In the genomic region with DNA sequence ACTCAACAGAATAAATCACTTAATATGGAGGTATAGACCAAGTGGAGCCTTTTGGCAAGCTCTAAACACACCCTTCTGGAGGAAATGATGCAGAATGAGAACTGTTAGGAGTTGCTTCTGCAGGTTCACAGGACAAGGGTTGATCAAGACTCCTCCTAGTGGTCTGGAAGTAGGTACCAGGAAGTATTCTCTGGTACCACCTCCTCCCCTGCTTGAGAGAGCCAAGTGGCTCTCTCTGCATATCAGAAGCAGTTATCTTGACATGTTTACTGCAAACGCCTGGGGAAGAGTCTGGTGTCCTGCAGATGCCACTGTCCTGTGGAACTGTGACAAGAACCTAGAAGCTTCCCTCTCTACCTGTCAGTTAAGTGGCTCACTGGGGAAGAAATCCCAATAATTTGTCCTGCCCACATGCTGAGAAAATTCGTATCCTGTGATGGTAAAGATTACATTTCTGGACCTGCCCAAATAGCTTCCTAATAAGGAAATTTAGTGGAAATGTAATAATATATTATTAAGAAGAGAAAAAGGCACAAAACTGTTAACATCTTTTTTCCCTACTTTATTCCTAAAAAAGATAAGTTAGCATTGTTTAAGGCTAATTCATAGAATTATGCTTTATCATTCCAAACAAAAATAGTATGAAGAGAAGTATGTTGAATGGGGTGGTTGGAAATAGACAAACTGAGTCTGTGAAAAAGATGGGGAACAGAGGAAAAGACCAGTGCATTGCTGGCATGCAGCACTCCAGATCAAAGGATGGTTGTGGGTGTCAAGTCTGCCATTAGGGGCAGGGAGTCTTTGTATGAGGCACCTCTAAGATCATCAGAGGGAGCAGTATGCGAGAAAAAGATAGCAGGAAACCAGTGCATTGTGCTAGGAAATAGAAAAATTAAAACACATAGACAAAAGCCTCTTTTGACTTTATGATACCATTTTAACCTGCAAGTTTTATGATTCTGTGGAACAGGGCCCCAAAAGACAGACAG, we compare ENCODE assay signal across 8 cellular contexts.
DNase-seq lines count a peak whose midpoint lies in the region; ATAC-seq and TF ChIP-seq lines count a peak whose summit lies in the region.

No MANE protein-coding gene starts in this region.

- H3K4me1 ChIP-seq in ascending aorta (peaks cover 0 to 15% of the 10 kb centered on the region in 2 donors), upper lobe of right lung (peaks cover 38% of the 10 kb centered on the region)

- H3K4me3 ChIP-seq in ascending aorta (no peak overlapping the region), upper lobe of right lung (no peak overlapping the region)

- TF ChIP-seq CTCF in ascending aorta (IDR thresholded peaks at IDR 0.05) (peak in 2 of 3 experiments; percentile 8 to 17), upper lobe of right lung (IDR thresholded peaks at IDR 0.05) (peak; percentile 57)

- DNase-seq in stimulated activated CD4-positive, alpha-beta T cell treated with anti-CD3 and anti-CD28 coated beads, Interleukin-15, amount 100 ng/mL, for 24 hours, result peak; percentile 40
- DNase-seq in stimulated activated CD4-positive, alpha-beta T cell treated with anti-CD3 and anti-CD28 coated beads, Interleukin-12 subunit alpha, Interleukin-12 subunit beta, amount 100 ng/mL, for 4 hours, result no peak
- peak; percentile 29 for DNase-seq in HuH-7.5 (ENCODE audit: low spot score)
- DNase-seq in RKO (ENCODE audit: low spot score), result peak; percentile 81
- DNase-seq in ascending aorta (ENCODE audit: low spot score in 2 of 2), result no peak
- peak; percentile 63 for DNase-seq in kidney glomerular epithelial cell (lab: John Stamatoyannopoulos, UW)
- DNase-seq in upper lobe of right lung, result no peak

- H3K36me3 ChIP-seq in ascending aorta (peaks cover 0 to 3% of the 10 kb centered on the region in 2 donors), upper lobe of right lung (peaks cover 13% of the 10 kb centered on the region)

- H3K27ac ChIP-seq in ascending aorta, result no peak overlapping the region
- no peak overlapping the region for H3K27ac ChIP-seq in upper lobe of right lung

- H3K9me3 ChIP-seq in ascending aorta (no peaks in the 10 kb centered on the region), upper lobe of right lung (no peaks in the 10 kb centered on the region)

- intact Hi-C loops in ascending aorta (cut with DNase I), result loop anchor here (10.0 kb wide), 1 partner anchor 118 kb away; a partner anchor contains a TSS
- intact Hi-C loops in upper lobe of right lung (cut with DNase I), result no loop called here

- peak; percentile 57 for ATAC-seq in GM21737 (IDR thresholded peaks at IDR 0.05; ENCODE audit: unreplicated experiment)
- ATAC-seq in upper lobe of right lung, result peak; percentile 94

- H3K27me3 ChIP-seq in ascending aorta (no peaks in the 10 kb centered on the region), upper lobe of right lung (no peaks in the 10 kb centered on the region)

Comparison
In these comparisons a context has a peak if more than half of its experiments do, and no peak if none do; other contexts are left out.
1. DNase-seq: peak in stimulated activated CD4-positive, alpha-beta T cell treated with anti-CD3 and anti-CD28 coated beads, Interleukin-15, amount 100 ng/mL, for 24 hours (single experiment), HuH-7.5 (single experiment), RKO (single experiment) and kidney glomerular epithelial cell (single experiment); none in stimulated activated CD4-positive, alpha-beta T cell treated with anti-CD3 and anti-CD28 coated beads, Interleukin-12 subunit alpha, Interleukin-12 subunit beta, amount 100 ng/mL, for 4 hours (single experiment), ascending aorta (0 of 2) and upper lobe of right lung (single experiment).